8 cellular contexts compared by ENCODE assay signal in the genomic region with DNA sequence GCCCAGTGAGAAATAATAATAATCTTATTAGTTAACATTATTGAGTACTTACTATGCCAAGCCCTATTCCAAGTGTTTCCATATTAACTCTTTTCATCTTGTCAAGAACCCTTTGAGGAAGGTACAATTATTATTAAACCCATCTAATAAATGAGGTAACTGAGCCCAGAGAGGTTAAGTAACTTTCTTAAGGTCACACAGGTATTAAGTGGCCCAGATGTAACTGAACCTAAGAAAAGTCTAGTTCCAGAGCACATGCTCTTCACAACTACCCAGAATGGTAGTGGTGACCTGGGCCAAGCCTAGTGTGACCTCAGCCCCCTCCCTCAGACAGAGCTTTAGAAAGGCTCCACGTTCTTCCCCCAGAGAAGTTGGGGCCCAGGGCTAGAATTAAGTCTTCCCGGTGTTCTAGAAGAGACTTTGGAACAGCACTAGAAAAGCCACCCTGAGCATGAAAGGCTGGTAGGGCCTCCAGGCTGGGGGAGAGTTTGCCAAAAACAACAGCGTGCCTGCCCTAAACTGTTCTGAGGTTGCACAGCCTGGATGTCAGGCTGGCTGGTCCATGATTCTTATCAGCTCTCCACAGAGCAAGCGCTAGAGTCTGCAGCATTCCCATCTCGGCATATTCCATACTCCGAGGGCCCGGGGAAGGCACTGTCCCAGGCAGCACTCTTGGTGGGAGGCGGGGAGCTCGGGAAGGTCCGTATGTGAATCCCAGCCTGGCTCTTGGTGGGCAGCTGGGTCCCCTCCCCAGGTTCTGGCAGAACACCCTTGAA. TPM values are rescaled to one million over a fixed set of nuclear protein-coding genes. Genes with fewer than 3 reads are reported as not detected.
A peak's percentile ranks its signal among the peaks of the same experiment; 100 is the strongest.
DNase-seq lines count a peak whose midpoint lies in the region; ATAC-seq, FAIRE-seq and TF ChIP-seq lines count a peak whose summit lies in the region.

No MANE protein-coding gene starts in this region.

- H3K4me1 Mint-ChIP-seq in activated T-cell treated with anti-CD3 and anti-CD28 coated beads, Interleukin-2, amount 50 U/mL, for 24 hours (ENCODE audit: low read depth), result peaks cover 13% of the 10 kb centered on the region

- intact Hi-C loops in heart left ventricle (cut with DNase I), result loop anchor here in 2 of 10 donors (2.0 kb wide), 2 partner anchors 19 to 23 kb away; no protein-coding TSS in a partner anchor
- intact Hi-C loops in stomach (cut with DNase I; ENCODE audit: low total_unique reads), result no loop called here

- H3K27me3 Mint-ChIP-seq in activated T-cell treated with anti-CD3 and anti-CD28 coated beads, Interleukin-2, amount 50 U/mL, for 24 hours, result peaks cover 3% of the 10 kb centered on the region

- H3K4me3 Mint-ChIP-seq in activated T-cell treated with anti-CD3 and anti-CD28 coated beads, Interleukin-2, amount 50 U/mL, for 24 hours, result no peak overlapping the region

- H3K4me3 ChIP-seq in heart left ventricle (peak overlapping the region in 4 of 12 donors; percentile 1 to 41 (median 40)), stomach (no peak overlapping the region)

- H3K4me1 ChIP-seq in heart left ventricle (peaks cover 5 to 68% (median 45%) of the 10 kb centered on the region in 12 donors), stomach (peaks cover 44 to 59% (median 53%) of the 10 kb centered on the region in 4 donors)

- no peaks in the 10 kb centered on the region for H3K36me3 Mint-ChIP-seq in activated T-cell treated with anti-CD3 and anti-CD28 coated beads, Interleukin-2, amount 50 U/mL, for 24 hours (ENCODE audit: low read depth)

- ATAC-seq in heart left ventricle, result peak; percentile 10 to 34 (median 18)
- no peak for ATAC-seq in HG02798 (IDR thresholded peaks at IDR 0.05; ENCODE audit: poor library complexity, unreplicated experiment)

- H3K27ac ChIP-seq in heart left ventricle, result peak overlapping the region; percentile 64 to 99 (median 92)
- peak overlapping the region; percentile 41 to 98 (median 97) for H3K27ac ChIP-seq in stomach

- TF ChIP-seq CTCF in heart left ventricle (IDR thresholded peaks at IDR 0.05) (no peak), stomach (IDR thresholded peaks at IDR 0.05) (no peak)

- TF ChIP-seq POLR2A in H54 (IDR thresholded peaks at IDR 0.05; ENCODE audit: low read depth, low read length) (no peak), heart left ventricle (IDR thresholded peaks at IDR 0.05) (no peak), stomach (IDR thresholded peaks at IDR 0.05) (no peak)

- H3K27ac Mint-ChIP-seq in activated T-cell treated with anti-CD3 and anti-CD28 coated beads, Interleukin-2, amount 50 U/mL, for 24 hours, result no peak overlapping the region

- in situ Hi-C loops in ACHN (cut with HindIII; ENCODE audit: low pct_ligation_motif_present, low pct_unique_long_range_greater_than_20kb, low sequenced_read_pairs), result no loop called here

- H3K27me3 ChIP-seq in heart left ventricle (no peaks in the 10 kb centered on the region), stomach (no peaks in the 10 kb centered on the region)

- peaks cover 0 to 10% (median 0%) of the 10 kb centered on the region in 12 donors for H3K9me3 ChIP-seq in heart left ventricle
- peaks cover 0 to 5% (median 0%) of the 10 kb centered on the region in 4 donors for H3K9me3 ChIP-seq in stomach

- TF ChIP-seq EP300 in stomach (IDR thresholded peaks at IDR 0.05), result no peak

- peaks cover 5% of the 10 kb centered on the region for H3K9me3 Mint-ChIP-seq in activated T-cell treated with anti-CD3 and anti-CD28 coated beads, Interleukin-2, amount 50 U/mL, for 24 hours

- H3K36me3 ChIP-seq in heart left ventricle, result no peaks in the 10 kb centered on the region
- no peaks in the 10 kb centered on the region for H3K36me3 ChIP-seq in stomach

- peak; percentile 45 for DNase-seq in H54 (ENCODE audit: insufficient read length, low spot score)
- DNase-seq in SK-N-DZ (ENCODE audit: low spot score), result peak; percentile 58
- DNase-seq in heart left ventricle, result peak in 3 of 5 donors; percentile 39 to 46 (median 40)
- peak; percentile 61 for DNase-seq in stomach
- DNase-seq in DMS79 treated with DMSO at 0.1 percent for 48 hours (lab: John Stamatoyannopoulos, UW), result no peak
- DNase-seq in ACHN, result no peak
- DNase-seq in activated T-cell treated with anti-CD3 and anti-CD28 coated beads, Interleukin-2, amount 50 U/mL, for 24 hours, result no peak

- no peak for FAIRE-seq in H54 (lab: Jason Lieb, UNC)

- 29 to 42% (median 37%) methylated on average over 10 of the region's 10 CpGs for WGBS in heart left ventricle, 4 donors
- 15 to 24% (median 20%) methylated on average over 9 to 10 of the region's 10 CpGs for WGBS in stomach, 5 donors

RNA-seq across cellular contexts. Expression of a gene that starts 41.3 kb away (rescaled TPM):
- polyA plus RNA-seq in SK-N-DZ (2014; cell fraction: cytosol; rRNA removed), result 43.8 and 49.4 TPM in 2 replicates
- 45.8 and 57.4 TPM in 2 replicates for polyA plus RNA-seq in SK-N-DZ (2014; cell fraction: nucleus; rRNA removed)
- total RNA-seq in heart left ventricle (100 to 1,000 TPM in 3 of 9 donors, 10 to 100 TPM in 6; 69.9 to 191 (median 89.3) TPM), stomach (100 to 1,000 TPM in 2 of 5 donors, 10 to 100 TPM in 3; 64.6 to 152 (median 82.4) TPM)
- polyA plus RNA-seq in heart left ventricle (10 to 100 TPM; 28.0 to 68.4 TPM), stomach (10 to 100 TPM; 28.4 to 67.4 (median 65.4) TPM)

RNA-seq across cellular contexts. Expression of a gene that starts 53.5 kb away (rescaled TPM):
- 21.5 and 25.3 TPM in 2 replicates for polyA plus RNA-seq in SK-N-DZ (2014; cell fraction: cytosol; rRNA removed)
- 9.7 and 13.3 TPM in 2 replicates for polyA plus RNA-seq in SK-N-DZ (2014; cell fraction: nucleus; rRNA removed)
- total RNA-seq in heart left ventricle, result 1 to 10 TPM; 1.8 to 7.4 (median 5.3) TPM
- polyA plus RNA-seq in heart left ventricle, result 10 to 100 TPM in 1 of 2 donors, 1 to 10 TPM in 1; 8.1 to 10.4 TPM
- total RNA-seq in stomach, result 10 to 100 TPM in 1 of 5 donors, 1 to 10 TPM in 4; 4.1 to 18.0 (median 6.1) TPM
- 10 to 100 TPM in 2 of 3 donors, 1 to 10 TPM in 1; 6.9 to 11.1 (median 10.2) TPM for polyA plus RNA-seq in stomach

Comparison
In these comparisons a context has a peak if more than half of its experiments do, and no peak if none do; other contexts are left out.
1. DNase-seq: peak in H54 (single experiment), SK-N-DZ (single experiment), heart left ventricle (3 of 5) and stomach (single experiment); none in DMS79 treated with DMSO at 0.1 percent for 48 hours (single experiment), ACHN (single experiment) and activated T-cell treated with anti-CD3 and anti-CD28 coated beads, Interleukin-2, amount 50 U/mL, for 24 hours (single experiment).